ENCODE assay signal across 9 cellular contexts in the genomic region with DNA sequence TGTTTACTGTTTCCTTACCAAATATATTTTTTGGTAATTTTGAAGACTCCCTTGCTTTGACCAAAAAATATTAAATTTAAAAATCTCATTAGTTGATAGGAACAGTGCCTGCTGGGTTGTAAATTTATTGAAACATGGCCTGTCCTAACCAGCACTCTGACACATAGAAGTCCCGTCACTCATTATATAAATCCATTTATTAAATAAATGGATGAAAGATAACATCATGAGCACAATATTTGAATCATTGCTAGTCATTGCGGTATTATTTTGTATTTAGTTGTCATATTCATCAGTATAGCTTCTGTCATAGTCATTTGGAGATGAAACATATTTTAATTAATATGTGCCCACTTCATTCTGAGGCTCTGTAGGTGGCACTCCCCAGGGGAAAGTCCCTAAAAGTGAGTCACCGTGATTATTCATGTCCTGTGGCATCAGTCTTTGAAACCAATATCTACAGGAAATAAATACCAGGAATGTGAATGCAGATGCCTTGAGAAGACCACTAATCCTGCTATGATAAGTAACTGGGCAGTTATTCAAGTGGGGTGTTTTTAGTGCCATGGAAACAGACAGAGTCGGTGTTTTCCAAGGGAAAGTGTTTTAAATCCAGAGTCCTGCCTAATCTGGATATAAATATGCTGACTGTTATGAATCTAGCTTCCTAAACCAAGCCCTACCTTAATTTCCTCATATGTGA.
DNase-seq lines count a peak whose midpoint lies in the region; ATAC-seq and TF ChIP-seq lines count a peak whose summit lies in the region.
"Had no signal": no experiment of that assay in that cellular context is flagged by ENCODE, and none has a peak within 500 bp of the region (broad histone marks: within the 10 kb centered on the region; RNA-seq: fewer than 3 reads in every experiment).

No MANE protein-coding gene starts in this region.

- H3K9me3 Mint-ChIP-seq in brain: peaks cover 0 to 2% (median 0%) of the 10 kb centered on the region in 5 experiments
- no peaks in the 10 kb centered on the region for H3K9me3 Mint-ChIP-seq in naive thymus-derived CD4-positive, alpha-beta T cell

- H3K4me1 ChIP-seq in naive thymus-derived CD4-positive, alpha-beta T cell (ENCODE audit: control insufficient read depth in 2 of 2, insufficient read depth in 2 of 2, low read length in 2 of 2): no peaks in the 10 kb centered on the region

- H3K27ac ChIP-seq in naive thymus-derived CD4-positive, alpha-beta T cell (ENCODE audit: low read depth, low read length): no peak overlapping the region
- H3K27ac ChIP-seq: KMS-11 had no signal

- DNase-seq in DMS53 treated with DMSO at 0.1 percent for 48 hours (lab: John Stamatoyannopoulos, UW; ENCODE audit: unreplicated experiment) (peak; percentile 46), NCI-H446 (lab: John Stamatoyannopoulos, UW) (peak; percentile 48 to 65), NCI-H524 treated with DMSO at 0.1 percent for 48 hours (lab: John Stamatoyannopoulos, UW) (no peak), hippocampal formation (lab: John Stamatoyannopoulos, UW) (no peak), T-helper 9 cell (no peak)
- peak in 1 of 9 donors; percentile 27 for DNase-seq in naive thymus-derived CD4-positive, alpha-beta T cell

- intact Hi-C loops in naive thymus-derived CD4-positive, alpha-beta T cell (cut with micrococcal nuclease): loop anchor here in 1 of 2 donors (5.0 kb wide), 1 partner anchor 272 kb away; no protein-coding TSS in a partner anchor

- CTCF ChIA-PET in naive thymus-derived CD4-positive, alpha-beta T cell (lab: Charles Lee): no interaction called here

- peaks cover 4% of the 10 kb centered on the region for H3K27me3 Mint-ChIP-seq in brain
- H3K27me3 Mint-ChIP-seq in naive thymus-derived CD4-positive, alpha-beta T cell: peaks cover 8 to 30% (median 20%) of the 10 kb centered on the region in 5 donors

- no peaks in the 10 kb centered on the region for H3K27me3 ChIP-seq in naive thymus-derived CD4-positive, alpha-beta T cell (ENCODE audit: control insufficient read depth in 2 of 2, insufficient read depth in 2 of 2, low read length in 2 of 2)

- no peaks in the 10 kb centered on the region for H3K36me3 Mint-ChIP-seq in brain
- H3K36me3 Mint-ChIP-seq in naive thymus-derived CD4-positive, alpha-beta T cell: no peaks in the 10 kb centered on the region

- peak; percentile 73 for ATAC-seq in naive thymus-derived CD4-positive, alpha-beta T cell
- no peak for ATAC-seq in HG02588 (IDR thresholded peaks at IDR 0.05; ENCODE audit: unreplicated experiment)

- POLR2A ChIA-PET in naive thymus-derived CD4-positive, alpha-beta T cell (lab: Charles Lee): no interaction called here

- no peak overlapping the region for H3K4me3 ChIP-seq in naive thymus-derived CD4-positive, alpha-beta T cell (ENCODE audit: low read length)

- H3K9me3 ChIP-seq in naive thymus-derived CD4-positive, alpha-beta T cell (ENCODE audit: control insufficient read depth in 2 of 3, low read length in 3 of 3): no peaks in the 10 kb centered on the region

- H3K36me3 ChIP-seq in naive thymus-derived CD4-positive, alpha-beta T cell (ENCODE audit: control insufficient read depth in 2 of 3, insufficient read depth in 3 of 3, low read length in 3 of 3): no peaks in the 10 kb centered on the region

- H3K4me3 Mint-ChIP-seq in brain: no peak overlapping the region
- H3K4me3 Mint-ChIP-seq in naive thymus-derived CD4-positive, alpha-beta T cell: no peak overlapping the region

- TF ChIP-seq CTCF in brain (conservative IDR thresholded peaks at IDR 0.05): no peak

- peaks cover 33% of the 10 kb centered on the region for H3K4me1 Mint-ChIP-seq in brain
- peaks cover 0 to 28% (median 7%) of the 10 kb centered on the region in 7 donors for H3K4me1 Mint-ChIP-seq in naive thymus-derived CD4-positive, alpha-beta T cell

- H3K27ac Mint-ChIP-seq in brain: peak overlapping the region in 3 of 5 experiments; percentile 41 to 90 (median 66)
- peak overlapping the region in 2 of 9 donors; percentile 1 to 56 for H3K27ac Mint-ChIP-seq in naive thymus-derived CD4-positive, alpha-beta T cell

Comparison
In these comparisons a context has a peak if more than half of its experiments do, and no peak if none do; other contexts are left out.
1. DNase-seq: peak in DMS53 treated with DMSO at 0.1 percent for 48 hours (single experiment) and NCI-H446 (2 of 2); none in NCI-H524 treated with DMSO at 0.1 percent for 48 hours (single experiment), hippocampal formation (0 of 2) and T-helper 9 cell (single experiment).